ENCODE assay signal across 2 cellular contexts in genomic region chr17:82640046-82640445, GRCh38.
TF ChIP-seq lines count a peak whose summit lies in the region.

No MANE protein-coding gene starts in this region.

TF ChIP-seq in HCT116, 20 proteins besides CTCF, POLR2A, EP300 and RAD21:
- TF ChIP-seq EGR1 (IDR thresholded peaks at IDR 0.05; ENCODE audit: low read depth) (no peak), TCF7L2 (IDR thresholded peaks at IDR 0.05; ENCODE audit: borderline replicate concordance, extremely low read depth, insufficient read depth, insufficient read length) (no peak), CEBPB (IDR thresholded peaks at IDR 0.05; ENCODE audit: low read depth) (no peak), SP1 (IDR thresholded peaks at IDR 0.05; ENCODE audit: low read depth) (no peak), SRF (IDR thresholded peaks at IDR 0.05; ENCODE audit: low read depth) (no peak), POLR2AphosphoS5 (IDR thresholded peaks at IDR 0.05; ENCODE audit: low read depth, low read length) (no peak)

TF ChIP-seq in HepG2, 621 proteins besides CTCF, POLR2A, EP300 and RAD21:
- no peak for TF ChIP-seq KDM5A (IDR thresholded peaks at IDR 0.05; ENCODE audit: borderline replicate concordance, low read length)
- TF ChIP-seq NFE2 (CRISPR knock-in tag; IDR thresholded peaks at IDR 0.05): no peak
- TF ChIP-seq ZNF160 (CRISPR knock-in tag; IDR thresholded peaks at IDR 0.05): no peak
- no peak for TF ChIP-seq ZFP36 (IDR thresholded peaks at IDR 0.05; ENCODE audit: borderline replicate concordance, low read depth, low read length, partially characterized antibody)
- no peak for TF ChIP-seq ZNF572 (CRISPR knock-in tag; IDR thresholded peaks at IDR 0.05)
- no peak for TF ChIP-seq FOXA3 (CRISPR knock-in tag; IDR thresholded peaks at IDR 0.05)
- TF ChIP-seq ZNF530 (CRISPR knock-in tag; IDR thresholded peaks at IDR 0.05; ENCODE audit: low read depth): no peak
- TF ChIP-seq ZNF101 (CRISPR knock-in tag; IDR thresholded peaks at IDR 0.05; ENCODE audit: borderline replicate concordance, low read depth): no peak
- TF ChIP-seq STAG1 (CRISPR knock-in tag; IDR thresholded peaks at IDR 0.05): no peak
- no peak for TF ChIP-seq HES4 (CRISPR knock-in tag; IDR thresholded peaks at IDR 0.05; ENCODE audit: borderline replicate concordance)
- TF ChIP-seq ZBTB25 (CRISPR knock-in tag; IDR thresholded peaks at IDR 0.05): no peak
